Comparison of ENCODE assay signal across 31 cellular contexts in genomic region chr1:167141963-167142362, GRCh38. TPM values are rescaled to one million over a fixed set of nuclear protein-coding genes. Genes with fewer than 3 reads are reported as not detected.
"Had no signal": no experiment of that assay in that cellular context is flagged by ENCODE, and none has a peak within 500 bp of the region (broad histone marks: within the 10 kb centered on the region; RNA-seq: fewer than 3 reads in every experiment).

No MANE protein-coding gene starts in this region.

- H3K9me3 ChIP-seq: neutrophil, pancreas, prostate gland, thyroid gland, upper lobe of left lung, vagina had no signal

- FAIRE-seq: pancreas, urothelium cell line had no signal

- H3K27me3 ChIP-seq: stomach, thyroid gland, tibial nerve, upper lobe of left lung, vagina had no signal

- H3K4me2 ChIP-seq: smooth muscle cell had no signal

- H3K4me1 ChIP-seq: pancreas, prostate gland, stomach, thyroid gland, tibial nerve, upper lobe of left lung, vagina had no signal

- H3K4me3 ChIP-seq: pancreas, prostate gland, skin epidermis, smooth muscle cell, stomach, thoracic aorta, thyroid gland, tibial nerve, upper lobe of left lung, vagina had no signal

- H3K36me3 ChIP-seq: neutrophil, pancreas, prostate gland, stomach, thoracic aorta, thyroid gland, tibial nerve, upper lobe of left lung, vagina had no signal

- ATAC-seq: naive thymus-derived CD8-positive, alpha-beta T cell; natural killer cell treated with Interleukin-12 subunit alpha and Interleukin-12 subunit beta and Interleukin-15 and Interleukin-18, amount 100 ng/mL, for 72 hours; pancreas; right cardiac atrium; sciatic nerve; stimulated activated effector memory CD8-positive, alpha-beta T cell treated with anti-CD3 and anti-CD28 coated beads, Interleukin-12 subunit alpha, Interleukin-12 subunit beta, amount 100 ng/mL, for 72 hours; stimulated activated naive B cell treated with anti-CD40 and anti-IgM and Interleukin-4, amounts not matched to agents 10 μg/mL and 1 μg/mL and 100 μg/mL, for 72 hours had no signal

- H3K27ac ChIP-seq: neutrophil, pancreas, prostate gland, skin epidermis, stomach, thoracic aorta, thyroid gland, tibial nerve, upper lobe of left lung, vagina had no signal

- DNase-seq: naive thymus-derived CD8-positive, alpha-beta T cell; nephron progenitor cell; nucleus accumbens; pancreas; right cardiac atrium; stimulated activated CD4-positive, alpha-beta T cell treated with anti-CD3 and anti-CD28 coated beads, Interleukin-15, amount 100 ng/mL, for 24 hours; stimulated activated CD4-positive, alpha-beta T cell treated with anti-CD3 and anti-CD28 coated beads, Interleukin-2, amount 100 ng/mL, for 24 hours; stimulated activated CD4-positive, alpha-beta T cell treated with anti-CD3 and anti-CD28 coated beads, Interleukin-2, amount 100 ng/mL, for 48 hours; stimulated activated CD4-positive, alpha-beta T cell treated with anti-CD3 and anti-CD28 coated beads, Interleukin-4, amount 100 ng/mL, for 24 hours; stimulated activated naive B cell treated with anti-CD40 and anti-IgM and Interleukin-4, amounts not matched to agents 10 μg/mL and 1 μg/mL and 100 μg/mL, for 72 hours; stimulated activated naive CD4-positive, alpha-beta T cell treated with Interleukin-2 at 50 U/mL for 16 hours; stomach; thyroid gland; trophoblast cell; upper lobe of left lung had no signal

RNA-seq across cellular contexts. Expression of gene STYXL2, which starts 48.1 kb away (rescaled TPM):
- total RNA-seq: naive thymus-derived CD8-positive, alpha-beta T cell; natural killer cell treated with Interleukin-12 subunit alpha and Interleukin-12 subunit beta and Interleukin-15 and Interleukin-18, amount 100 ng/mL, for 72 hours; thyroid gland; ureter; vagina had no signal
- polyA plus RNA-seq: naive thymus-derived CD8-positive, alpha-beta T cell; stomach had no signal

RNA-seq across cellular contexts. Expression of gene GPA33, which starts 51.8 kb away (rescaled TPM):
- total RNA-seq: natural killer cell treated with Interleukin-12 subunit alpha and Interleukin-12 subunit beta and Interleukin-15 and Interleukin-18, amount 100 ng/mL, for 72 hours; neural crest cell; osteocyte; posterior vena cava; prostate gland; sciatic nerve; smooth muscle cell; temporal lobe; thoracic aorta; thyroid gland; tibial nerve had no signal
- polyA plus RNA-seq: smooth muscle cell had no signal
